31 cellular contexts compared by ENCODE assay signal in genomic region chr10:60423920-60424319, GRCh38. TPM values are rescaled to one million over a fixed set of nuclear protein-coding genes. Genes with fewer than 3 reads are reported as not detected.
DNase-seq lines count a peak whose midpoint lies in the region; ATAC-seq and TF ChIP-seq lines count a peak whose summit lies in the region.
"Had no signal": no experiment of that assay in that cellular context is flagged by ENCODE, and none has a peak within 500 bp of the region (broad histone marks: within the 10 kb centered on the region; RNA-seq: fewer than 3 reads in every experiment).

No MANE protein-coding gene starts in this region.

- no peaks in the 10 kb centered on the region for H3K27me3 Mint-ChIP-seq in chondrocyte (ENCODE audit: low read depth)
- H3K27me3 Mint-ChIP-seq: dendritic cell treated with granulocyte-macrophage colony-stimulating factor and Interleukin-4, amounts not matched to agents 40 ng/mL and 50 ng/mL, for 4 days; T-helper 17 cell had no signal

- no peak overlapping the region for H3K4me3 Mint-ChIP-seq in chondrocyte (ENCODE audit: unreplicated experiment)
- H3K4me3 Mint-ChIP-seq: activated CD8-positive, alpha-beta memory T cell treated with anti-CD3 and anti-CD28 coated beads, Interleukin-2, amount 10 ng/mL, durations not matched to agents 7 days and 5 days; activated T-cell treated with anti-CD3 and anti-CD28 coated beads, Interleukin-2, amount 50 U/mL, for 4 hours; dendritic cell treated with granulocyte-macrophage colony-stimulating factor and Interleukin-4, amounts not matched to agents 40 ng/mL and 50 ng/mL, for 4 days; neural crest cell; T-helper 17 cell had no signal

- CTCF ChIA-PET in PC-3 (lab: Charles Lee) = interaction anchor here (0.6 kb wide), 1 partner anchor 9 kb away, joined by 4 read pairs; no protein-coding TSS in a partner anchor

- intact Hi-C loops in PC-3 (cut with micrococcal nuclease) = no loop called here

- H3K36me3 Mint-ChIP-seq in chondrocyte (ENCODE audit: low read depth) = peaks cover 2% of the 10 kb centered on the region
- H3K36me3 Mint-ChIP-seq: activated CD8-positive, alpha-beta memory T cell treated with anti-CD3 and anti-CD28 coated beads, Interleukin-2, amount 10 ng/mL, durations not matched to agents 7 days and 5 days had no signal

- BruUV-seq in PC-3 (replicated peaks; lab: Mats Ljungman, UMichigan) = no TSS peak

- peak overlapping the region; percentile 41 for H3K4me2 ChIP-seq in GM23248 (ENCODE audit: unreplicated experiment)
- peak overlapping the region; percentile 53 for H3K4me2 ChIP-seq in PC-3 (ENCODE audit: low read length)

- no peak overlapping the region for H2AFZ ChIP-seq in GM23248
- no peak overlapping the region for H2AFZ ChIP-seq in PC-3 (ENCODE audit: low read length)

- H3K4me1 ChIP-seq in GM23248 (ENCODE audit: insufficient read depth) (peaks cover 54% of the 10 kb centered on the region), PC-3 (ENCODE audit: insufficient read depth, low read length) (peaks cover 68% of the 10 kb centered on the region)
- H3K4me1 ChIP-seq: spleen had no signal

- H4K20me1 ChIP-seq in GM23248 (ENCODE audit: insufficient read depth) = no peaks in the 10 kb centered on the region
- H4K20me1 ChIP-seq in PC-3 (ENCODE audit: low read length) = no peaks in the 10 kb centered on the region

- H3K27ac ChIP-seq in GM23248 (no peak overlapping the region), PC-3 (ENCODE audit: low read length) (peak overlapping the region; percentile 93)
- H3K27ac ChIP-seq: ascending aorta, heart left ventricle, left ventricle myocardium inferior, right atrium auricular region, SK-N-MC, spleen, thyroid gland had no signal

- DNase-seq in GM23248 (peak; percentile 48), PC-3 (peak; percentile 82), chondrocyte (ENCODE audit: low spot score) (no peak)
- DNase-seq in central memory CD4-positive, alpha-beta T cell = no peak
- DNase-seq in stimulated activated CD4-positive, alpha-beta T cell treated with anti-CD3 and anti-CD28 coated beads, Interleukin-12 subunit alpha, Interleukin-12 subunit beta, amount 100 ng/mL, for 4 hours = no peak
- DNase-seq in activated CD4-positive, CD25-positive, alpha-beta regulatory T cell treated with anti-CD3 and anti-CD28 coated beads, Interleukin-2, amount 50 U/mL, for 72 hours = no peak
- DNase-seq: activated CD4-positive, alpha-beta T cell treated with anti-CD3 and anti-CD28 coated beads, Interleukin-2, amount 50 U/mL, for 4 hours; activated CD8-positive, alpha-beta memory T cell treated with anti-CD3 and anti-CD28 coated beads, Interleukin-2, amount 10 ng/mL, durations not matched to agents 7 days and 5 days; activated T-cell treated with anti-CD3 and anti-CD28 coated beads, Interleukin-2, amount 50 U/mL, for 4 hours; caudate nucleus; DND-41; foreskin melanocyte; heart left ventricle; islet precursor cell; KG1; left ventricle myocardium inferior; mesendoderm; MM.1S; NCI-H1105 treated with DMSO at 0.1 percent for 48 hours; NCI-H1930; NCI-H2171 treated with DMSO at 0.1 percent for 48 hours; NCI-H510A treated with DMSO at 0.1 percent for 48 hours; spleen; T-helper 17 cell; thyroid gland had no signal

- H3K9me2 ChIP-seq in GM23248 (ENCODE audit: insufficient read depth) (no peaks in the 10 kb centered on the region), PC-3 (replicated peaks; ENCODE audit: low read length) (no peaks in the 10 kb centered on the region)

- H3K4me3 ChIP-seq in GM23248 (no peak overlapping the region), PC-3 (ENCODE audit: low read length) (peak overlapping the region; percentile 20; the same call in 1 of the 2 replicates)
- H3K4me3 ChIP-seq: ascending aorta, heart left ventricle, left ventricle myocardium inferior, right atrium auricular region, SK-N-MC, spleen, thyroid gland had no signal

- H3K4me1 Mint-ChIP-seq in chondrocyte (ENCODE audit: low read depth) = peaks cover 57% of the 10 kb centered on the region
- H3K4me1 Mint-ChIP-seq: activated CD8-positive, alpha-beta memory T cell treated with anti-CD3 and anti-CD28 coated beads, Interleukin-2, amount 10 ng/mL, durations not matched to agents 7 days and 5 days; neural crest cell had no signal

- 38 to 41% methylated on average over 1 of the region's 1 CpG for WGBS in GM23248 (ENCODE audit: low coverage in 1 of 2, low lambda C conversion rate in 2 of 2, missing lambda C conversion rate in 2 of 2), 2 experiments

- H3K9me3 Mint-ChIP-seq in chondrocyte (ENCODE audit: low read depth) = peaks cover 7% of the 10 kb centered on the region
- H3K9me3 Mint-ChIP-seq: activated T-cell treated with anti-CD3 and anti-CD28 coated beads, Interleukin-2, amount 50 U/mL, for 4 hours; dendritic cell treated with granulocyte-macrophage colony-stimulating factor and Interleukin-4, amounts not matched to agents 40 ng/mL and 50 ng/mL, for 4 days; neural crest cell had no signal

- H3K36me3 ChIP-seq in GM23248 (ENCODE audit: low read depth) = no peaks in the 10 kb centered on the region
- H3K36me3 ChIP-seq in PC-3 (ENCODE audit: low read depth, low read length) = no peaks in the 10 kb centered on the region
- H3K36me3 ChIP-seq: ascending aorta, heart left ventricle, left ventricle myocardium inferior, right atrium auricular region, spleen, thyroid gland had no signal

- POLR2A ChIA-PET in PC-3 (lab: Charles Lee; ENCODE audit: unreplicated experiment) = interaction anchor here (0.7 kb wide), 1 partner anchor 1044 kb away, joined by 4 read pairs; no protein-coding TSS in a partner anchor

- H3K9me3 ChIP-seq in GM23248 (ENCODE audit: low read depth) (no peaks in the 10 kb centered on the region), PC-3 (ENCODE audit: low read length) (no peaks in the 10 kb centered on the region)
- H3K9me3 ChIP-seq: ascending aorta, heart left ventricle, left ventricle myocardium inferior, right atrium auricular region, spleen, thyroid gland had no signal

- H3F3A ChIP-seq in GM23248 (ENCODE audit: insufficient read depth) (peaks cover 41% of the 10 kb centered on the region), PC-3 (ENCODE audit: low read length, unreplicated experiment) (peaks cover 14% of the 10 kb centered on the region)

- H3K27me3 ChIP-seq in GM23248 (replicated peaks; ENCODE audit: insufficient read depth) = no peaks in the 10 kb centered on the region
- H3K27me3 ChIP-seq in PC-3 (ENCODE audit: low read length) = no peaks in the 10 kb centered on the region
- H3K27me3 ChIP-seq: ascending aorta, heart left ventricle, right atrium auricular region, spleen, thyroid gland had no signal

- TF ChIP-seq CTCF in PC-3 (conservative IDR thresholded peaks at IDR 0.05; ENCODE audit: low read depth, low read length) = no peak
- no peak for TF ChIP-seq CTCF in chondrocyte (IDR thresholded peaks at IDR 0.05)

- in situ Hi-C loops in GM23248 (cut with MboI) = no loop called here

- ATAC-seq in PC-3 (peak; percentile 56), GM19463 (IDR thresholded peaks at IDR 0.05; ENCODE audit: unreplicated experiment) (no peak)
- ATAC-seq: activated CD8-positive, alpha-beta memory T cell treated with anti-CD3 and anti-CD28 coated beads, Interleukin-2, amount 10 ng/mL, durations not matched to agents 7 days and 5 days; activated T-cell treated with anti-CD3 and anti-CD28 coated beads, Interleukin-2, amount 50 U/mL, for 4 hours; heart left ventricle; T-helper 17 cell had no signal

- H3K27ac Mint-ChIP-seq in chondrocyte (ENCODE audit: unreplicated experiment) = peak overlapping the region; percentile 24
- H3K27ac Mint-ChIP-seq: activated CD8-positive, alpha-beta memory T cell treated with anti-CD3 and anti-CD28 coated beads, Interleukin-2, amount 10 ng/mL, durations not matched to agents 7 days and 5 days; dendritic cell treated with granulocyte-macrophage colony-stimulating factor and Interleukin-4, amounts not matched to agents 40 ng/mL and 50 ng/mL, for 4 days; T-helper 17 cell had no signal

- H3K9ac ChIP-seq in GM23248 = no peak overlapping the region
- H3K9ac ChIP-seq in PC-3 (ENCODE audit: low read length) = peak overlapping the region; percentile 34; the same call in 1 of the 2 replicates

- no peaks in the 10 kb centered on the region for H3K79me2 ChIP-seq in GM23248 (ENCODE audit: insufficient read depth)
- 0 out of 2 replicates have a peak, but pooled peaks cover 5% of the 10 kb centered on the region for H3K79me2 ChIP-seq in PC-3 (ENCODE audit: low read length)

RNA-seq across cellular contexts. Expression of gene ANK3, which starts 34.2 kb away (rescaled TPM):
- 0.54 TPM in 1 of 2 replicates, not detected in the other for total RNA-seq in GM23248 (2014; rRNA removed; shearing (Covaris generic))
- polyA plus RNA-seq in GM23248 (2016; fragmentation: Nextera tagmentation; extraction: Ambion mirVana) = 0.14 and 0.75 TPM in 2 replicates
- 29.5 and 33.6 TPM in 2 replicates for total RNA-seq in PC-3 (2014; rRNA removed)
- total RNA-seq in chondrocyte = 35.1 to 138 TPM (median 37.4 TPM) in 3 replicates

Comparison
In these comparisons a context has a peak if more than half of its experiments do, and no peak if none do; other contexts are left out.
1. DNase-seq: peak in GM23248 (single experiment) and PC-3 (single experiment); none in chondrocyte (single experiment), central memory CD4-positive, alpha-beta T cell (single experiment), stimulated activated CD4-positive, alpha-beta T cell treated with anti-CD3 and anti-CD28 coated beads, Interleukin-12 subunit alpha, Interleukin-12 subunit beta, amount 100 ng/mL, for 4 hours (single experiment) and activated CD4-positive, CD25-positive, alpha-beta regulatory T cell treated with anti-CD3 and anti-CD28 coated beads, Interleukin-2, amount 50 U/mL, for 72 hours (single experiment).
2. RNA of gene ANK3, which starts 34.2 kb away (total RNA-seq): 35.1 to 138 TPM in chondrocyte and 29.5 to 33.6 TPM in PC-3; 0.54 TPM in GM23248; every median in the first group is over 10 times any median in the second.